In genomic region chr14:66216763-66217162, GRCh38 we compare ENCODE assay signal across 22 cellular contexts.
"Had no signal": no experiment of that assay in that cellular context is flagged by ENCODE, and none has a peak within 500 bp of the region (broad histone marks: within the 10 kb centered on the region; RNA-seq: fewer than 3 reads in every experiment).

No MANE protein-coding gene starts in this region.

- H3K27ac ChIP-seq: brain microvascular endothelial cell, colonic mucosa, gastrocnemius medialis, heart left ventricle, prostate gland, transverse colon had no signal

- H3K27ac Mint-ChIP-seq: activated CD4-positive, alpha-beta T cell treated with anti-CD3 and anti-CD28 coated beads, Interleukin-2, amount 10 ng/mL, durations not matched to agents 7 days and 5 days; activated CD8-positive, alpha-beta T cell treated with anti-CD3 and anti-CD28 coated beads, Interleukin-2, amount 10 ng/mL, durations not matched to agents 7 days and 5 days; immature natural killer cell; memory B cell; naive B cell had no signal

- H3K4me3 ChIP-seq: colonic mucosa, gastrocnemius medialis, heart left ventricle, mucosa of descending colon, prostate gland, transverse colon had no signal

- H3K9me3 Mint-ChIP-seq: central memory CD8-positive, alpha-beta T cell had no signal

- H3K4me3 Mint-ChIP-seq: activated CD4-positive, alpha-beta T cell treated with anti-CD3 and anti-CD28 coated beads, Interleukin-2, amount 10 ng/mL, durations not matched to agents 7 days and 5 days; activated CD8-positive, alpha-beta T cell treated with anti-CD3 and anti-CD28 coated beads, Interleukin-2, amount 10 ng/mL, durations not matched to agents 7 days and 5 days; activated T-cell treated with anti-CD3 and anti-CD28 coated beads, Interleukin-2, amount 50 U/mL, for 4 hours; central memory CD8-positive, alpha-beta T cell; immature natural killer cell; memory B cell; naive B cell had no signal

- H3K9me3 ChIP-seq: colonic mucosa, gastrocnemius medialis, prostate gland had no signal

- H3K27me3 Mint-ChIP-seq: activated CD4-positive, alpha-beta T cell treated with anti-CD3 and anti-CD28 coated beads, Interleukin-2, amount 10 ng/mL, durations not matched to agents 7 days and 5 days; memory B cell had no signal

- H3K36me3 ChIP-seq: brain microvascular endothelial cell, colonic mucosa, gastrocnemius medialis, heart left ventricle, prostate gland, transverse colon had no signal

- H3K36me3 Mint-ChIP-seq: immature natural killer cell had no signal

- H3K4me1 Mint-ChIP-seq: activated CD4-positive, alpha-beta T cell treated with anti-CD3 and anti-CD28 coated beads, Interleukin-2, amount 10 ng/mL, durations not matched to agents 7 days and 5 days; central memory CD8-positive, alpha-beta T cell; immature natural killer cell; memory B cell; naive B cell had no signal

- H3K27me3 ChIP-seq: brain microvascular endothelial cell, colonic mucosa, gastrocnemius medialis, heart left ventricle, transverse colon had no signal

- DNase-seq: activated CD4-positive, alpha-beta T cell treated with anti-CD3 and anti-CD28 coated beads, Interleukin-2, amount 10 ng/mL, durations not matched to agents 7 days and 5 days; activated CD8-positive, alpha-beta T cell treated with anti-CD3 and anti-CD28 coated beads, Interleukin-2, amount 10 ng/mL, durations not matched to agents 7 days and 5 days; activated effector memory CD4-positive, alpha-beta T cell treated with anti-CD3 and anti-CD28 coated beads, Interleukin-2, amount 50 U/mL, for 16 hours; activated naive CD4-positive, alpha-beta T cell treated with anti-CD3 and anti-CD28 coated beads, Interleukin-2, amount 50 U/mL, for 16 hours; activated T-cell treated with anti-CD3 and anti-CD28 coated beads, Interleukin-2, amount 50 U/mL, for 4 hours; aorta; brain microvascular endothelial cell; colonic mucosa; gastrocnemius medialis; heart left ventricle; immature natural killer cell; kidney glomerular epithelial cell; mucosa of descending colon; naive B cell; right cardiac atrium; stimulated activated naive CD8-positive, alpha-beta T cell treated with anti-CD3 and anti-CD28 coated beads, Interleukin-15, Interleukin-2, amounts not matched to agents 100 U/mL and 50 U/mL, for 24 hours; substantia nigra; T-helper 9 cell; transverse colon had no signal

- H3K4me1 ChIP-seq: colonic mucosa, gastrocnemius medialis, heart left ventricle, prostate gland, transverse colon had no signal
